ENCODE assay signal across 8 cellular contexts in the genomic region with DNA sequence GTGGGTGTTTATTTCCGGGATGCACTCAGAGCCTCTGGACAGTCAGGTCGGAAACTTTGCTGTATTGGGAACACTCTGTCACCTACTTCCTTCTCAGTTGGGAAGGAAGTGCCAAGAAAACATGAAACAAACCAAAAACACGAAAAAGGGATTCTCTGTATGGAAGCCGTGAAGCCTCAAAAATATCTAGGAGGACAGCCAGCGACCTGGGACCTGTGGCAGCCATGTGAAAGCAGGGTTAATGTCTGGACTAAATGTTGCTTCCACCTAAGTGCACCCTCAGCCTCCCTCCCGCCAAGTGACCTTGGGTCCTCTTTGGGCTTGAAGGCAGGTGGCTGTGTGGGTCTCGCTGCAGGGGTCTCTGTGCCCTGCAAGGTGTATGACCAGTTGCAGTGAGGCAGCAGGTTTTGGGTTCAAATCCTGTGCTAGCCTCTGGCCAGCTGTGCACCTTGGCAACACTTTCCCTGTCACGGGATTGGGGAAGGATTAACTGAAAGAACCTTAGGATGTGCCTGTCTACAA. TPM values are rescaled to one million over a fixed set of nuclear protein-coding genes. Genes with fewer than 3 reads are reported as not detected.
DNase-seq lines count a peak whose midpoint lies in the region; ATAC-seq and TF ChIP-seq lines count a peak whose summit lies in the region.

No MANE protein-coding gene starts in this region.

- no peak for TF ChIP-seq CTCF in AG10803 (conservative IDR thresholded peaks at IDR 0.05; ENCODE audit: low read length)
- no peak for TF ChIP-seq CTCF in IMR-90 (conservative IDR thresholded peaks at IDR 0.05; ENCODE audit: low read depth, low read length)

- peak overlapping the region; percentile 94 for H3K4me2 ChIP-seq in IMR-90 (ENCODE audit: low read depth, low read length)

- H3K4me3 ChIP-seq in AG10803 (ENCODE audit: low read length), result peak overlapping the region; percentile 91
- peak overlapping the region; percentile 82 for H3K4me3 ChIP-seq in IMR-90 (ENCODE audit: insufficient read depth, low read depth, low read length)
- peak overlapping the region; percentile 86 for H3K4me3 ChIP-seq in mononuclear cell (ENCODE audit: low read length)

- no peaks in the 10 kb centered on the region for H3K9me3 ChIP-seq in IMR-90 (ENCODE audit: control insufficient read depth, insufficient read depth, low read length)
- no peaks in the 10 kb centered on the region for H3K9me3 ChIP-seq in mononuclear cell (ENCODE audit: low read depth, low read length)

- H3K36me3 ChIP-seq in IMR-90 (ENCODE audit: control insufficient read depth, insufficient read depth, low read length), result peaks cover 6% of the 10 kb centered on the region

- dilution Hi-C loops in IMR-90 (cut with HindIII; ENCODE audit: low sequenced_read_pairs, unreplicated experiment), result no loop called here

- WGBS in IMR-90 (ENCODE audit: extremely low coverage in 2 of 2, insufficient read length in 1 of 2), 2 experiments, result 50% methylated on average over 2 of the region's 8 CpGs; no CpG with 5 or more reads in 1 of the 2 experiments

- no peak for TF ChIP-seq RAD21 in IMR-90 (IDR thresholded peaks at IDR 0.05; ENCODE audit: low read length)

- H3K18ac ChIP-seq in IMR-90 (ENCODE audit: low read depth, low read length), result no peak overlapping the region; the same call in 1 of the 2 replicates

- peak overlapping the region; percentile 81 for H3K23ac ChIP-seq in IMR-90 (ENCODE audit: low read depth, low read length)

- no peak for ATAC-seq in IMR-90 (ENCODE audit: low read depth)
- ATAC-seq in HG03045 (IDR thresholded peaks at IDR 0.05; ENCODE audit: unreplicated experiment), result no peak
- ATAC-seq in HG03039 (IDR thresholded peaks at IDR 0.05; ENCODE audit: unreplicated experiment), result no peak

- peak overlapping the region; percentile 99 for H2AFZ ChIP-seq in IMR-90 (replicated peaks; ENCODE audit: low read length, poor library complexity)

- H3K9ac ChIP-seq in IMR-90 (ENCODE audit: low read depth, low read length), result peak overlapping the region; percentile 89

- POLR2A ChIA-PET in IMR-90 (lab: Charles Lee; ENCODE audit: unreplicated experiment), result no interaction called here

- CTCF ChIA-PET in IMR-90 (lab: Yijun Ruan, JAX), result no interaction called here

- H2BK15ac ChIP-seq in IMR-90 (ENCODE audit: low read depth, low read length), result no peak overlapping the region

- peak overlapping the region; percentile 68 for H2BK5ac ChIP-seq in IMR-90 (ENCODE audit: low read depth, low read length, poor library complexity, severe bottlenecking)

- BruUV-seq in IMR-90 (replicated peaks; lab: Mats Ljungman, UMichigan), result TSS peak; percentile 48

- DNase-seq in AG10803 (ENCODE audit: low read depth), result no peak
- DNase-seq in IMR-90, result no peak
- DNase-seq in cerebellar cortex (ENCODE audit: low spot score), result peak; percentile 44
- DNase-seq in stimulated activated CD8-positive, alpha-beta memory T cell treated with anti-CD3 and anti-CD28 coated beads, Interleukin-4, amount 100 ng/mL, for 48 hours, result no peak
- DNase-seq in KBM-7, result no peak

- H2BK120ac ChIP-seq in IMR-90 (ENCODE audit: low read depth, low read length), result no peak overlapping the region

- peak overlapping the region; percentile 78 for H2AK5ac ChIP-seq in IMR-90 (ENCODE audit: low read depth, low read length)

- peak overlapping the region; percentile 37 for H4K5ac ChIP-seq in IMR-90 (ENCODE audit: low read depth, low read length)

- TF ChIP-seq POLR2A in IMR-90 (IDR thresholded peaks at IDR 0.05; ENCODE audit: low read depth, low read length), result no peak

- peaks cover 13% of the 10 kb centered on the region for H4K20me1 ChIP-seq in IMR-90 (ENCODE audit: insufficient read depth, low read length)

- H3K27ac ChIP-seq in IMR-90 (ENCODE audit: insufficient read depth, low read length), result peak overlapping the region; percentile 81

- H3K27me3 ChIP-seq in IMR-90 (ENCODE audit: control insufficient read depth, insufficient read depth, low read length) (no peaks in the 10 kb centered on the region), mononuclear cell (ENCODE audit: insufficient read depth, low read length) (no peaks in the 10 kb centered on the region)

- peak overlapping the region; percentile 78 for H3K14ac ChIP-seq in IMR-90 (replicated peaks; ENCODE audit: low read depth, low read length)

- H2AK9ac ChIP-seq in IMR-90 (replicated peaks; ENCODE audit: low read depth, low read length, poor library complexity), result peak overlapping the region; percentile 99

- no peak overlapping the region for H2BK20ac ChIP-seq in IMR-90 (ENCODE audit: low read depth, low read length)

- in situ Hi-C loops in IMR-90 (cut with MboI; ENCODE audit: low sequenced_read_pairs), result no loop called here
- in situ Hi-C loops in KBM-7 (cut with MboI; ENCODE audit: low pct_unique_long_range_greater_than_20kb, low sequenced_read_pairs), result no loop called here

- H3K79me1 ChIP-seq in IMR-90 (ENCODE audit: low read depth in 1 of 2, low read length in 2 of 2), result peaks cover 34 to 52% of the 10 kb centered on the region in 2 experiments

- intact Hi-C loops in IMR-90 (cut with micrococcal nuclease), result loop anchor here (2.0 kb wide), 1 partner anchor 61 kb away; the partner anchor contains the start of gene CENPB

- H3K4me1 ChIP-seq in IMR-90 (ENCODE audit: control insufficient read depth, insufficient read depth, low read length) (peaks cover 8% of the 10 kb centered on the region), mononuclear cell (ENCODE audit: insufficient read depth, low read length) (peaks cover 27% of the 10 kb centered on the region)

- H4K91ac ChIP-seq in IMR-90 (ENCODE audit: insufficient read depth, low read depth, low read length), result peak overlapping the region; percentile 65

- peak overlapping the region; percentile 33; the same call in 1 of the 2 replicates for H3K56ac ChIP-seq in IMR-90 (ENCODE audit: extremely low read depth, insufficient read depth, low read length)

- peak overlapping the region; percentile 84 to 99 for H4K8ac ChIP-seq in IMR-90 (ENCODE audit: low read depth in 2 of 2, low read length in 2 of 2)

- H3K4ac ChIP-seq in IMR-90 (ENCODE audit: low read depth, low read length), result peak overlapping the region; percentile 76

- H3K9me1 ChIP-seq in IMR-90 (ENCODE audit: insufficient read depth, low read length), result peaks cover 25% of the 10 kb centered on the region

TF ChIP-seq in IMR-90, 13 proteins besides CTCF, POLR2A, EP300 and RAD21:
- TF ChIP-seq, protein P1, sequence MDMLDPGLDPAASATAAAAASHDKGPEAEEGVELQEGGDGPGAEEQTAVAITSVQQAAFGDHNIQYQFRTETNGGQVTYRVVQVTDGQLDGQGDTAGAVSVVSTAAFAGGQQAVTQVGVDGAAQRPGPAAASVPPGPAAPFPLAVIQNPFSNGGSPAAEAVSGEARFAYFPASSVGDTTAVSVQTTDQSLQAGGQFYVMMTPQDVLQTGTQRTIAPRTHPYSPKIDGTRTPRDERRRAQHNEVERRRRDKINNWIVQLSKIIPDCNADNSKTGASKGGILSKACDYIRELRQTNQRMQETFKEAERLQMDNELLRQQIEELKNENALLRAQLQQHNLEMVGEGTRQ (IDR thresholded peaks at IDR 0.05; ENCODE audit: low read depth, low read length), result no peak
- TF ChIP-seq MAZ (IDR thresholded peaks at IDR 0.05; ENCODE audit: borderline replicate concordance, low read depth, low read length) (no peak), RFX5 (IDR thresholded peaks at IDR 0.05; ENCODE audit: low read depth, low read length) (no peak)

RNA-seq across cellular contexts. Expression of gene MAVS, which starts 0.8 kb away (rescaled TPM):
- total RNA-seq in IMR-90 (2012; rRNA removed) (10.3 and 10.4 TPM in 2 replicates), mononuclear cell (6.0 TPM)
- polyA plus RNA-seq in IMR-90 (2012; rRNA removed), result 15.5 and 15.6 TPM in 2 replicates
- polyA plus RNA-seq in IMR-90 (2012; cell fraction: cytosol; rRNA removed), result 6.2 and 8.4 TPM in 2 replicates
- polyA plus RNA-seq in IMR-90 (2012; cell fraction: nucleus; rRNA removed; ENCODE audit: low replicate concordance), result 28.7 and 31.3 TPM in 2 replicates

RNA-seq across cellular contexts. Expression of gene AP5S1, which starts 27.1 kb away (rescaled TPM):
- total RNA-seq in IMR-90 (2012; rRNA removed), result 11.4 and 11.7 TPM in 2 replicates
- polyA plus RNA-seq in IMR-90 (2012; rRNA removed), result 10.1 and 12.5 TPM in 2 replicates
- 10.6 and 20.2 TPM in 2 replicates for polyA plus RNA-seq in IMR-90 (2012; cell fraction: cytosol; rRNA removed)
- polyA plus RNA-seq in IMR-90 (2012; cell fraction: nucleus; rRNA removed; ENCODE audit: low replicate concordance), result 6.5 and 12.1 TPM in 2 replicates
- total RNA-seq in mononuclear cell, result 3.9 TPM

RNA-seq across cellular contexts. Expression of gene PANK2, which starts 41.7 kb away (rescaled TPM):
- total RNA-seq in IMR-90 (2012; rRNA removed) (28.1 and 47.8 TPM in 2 replicates), mononuclear cell (77.3 TPM)
- polyA plus RNA-seq in IMR-90 (2012; rRNA removed), result 15.8 and 17.7 TPM in 2 replicates
- polyA plus RNA-seq in IMR-90 (2012; cell fraction: cytosol; rRNA removed), result 7.9 and 8.4 TPM in 2 replicates
- 29.3 and 35.5 TPM in 2 replicates for polyA plus RNA-seq in IMR-90 (2012; cell fraction: nucleus; rRNA removed; ENCODE audit: low replicate concordance)

RNA-seq across cellular contexts. Expression of gene CDC25B, which starts 51.4 kb away (rescaled TPM):
- total RNA-seq in IMR-90 (2012; rRNA removed), result 14.5 and 14.7 TPM in 2 replicates
- 50.5 and 59.8 TPM in 2 replicates for polyA plus RNA-seq in IMR-90 (2012; rRNA removed)
- polyA plus RNA-seq in IMR-90 (2012; cell fraction: cytosol; rRNA removed), result 35.2 and 48.2 TPM in 2 replicates
- polyA plus RNA-seq in IMR-90 (2012; cell fraction: nucleus; rRNA removed; ENCODE audit: low replicate concordance), result 165 TPM in 2 replicates
- total RNA-seq in mononuclear cell, result 25.2 TPM
